ENCODE assay signal across 1 cellular context in the genomic region with DNA sequence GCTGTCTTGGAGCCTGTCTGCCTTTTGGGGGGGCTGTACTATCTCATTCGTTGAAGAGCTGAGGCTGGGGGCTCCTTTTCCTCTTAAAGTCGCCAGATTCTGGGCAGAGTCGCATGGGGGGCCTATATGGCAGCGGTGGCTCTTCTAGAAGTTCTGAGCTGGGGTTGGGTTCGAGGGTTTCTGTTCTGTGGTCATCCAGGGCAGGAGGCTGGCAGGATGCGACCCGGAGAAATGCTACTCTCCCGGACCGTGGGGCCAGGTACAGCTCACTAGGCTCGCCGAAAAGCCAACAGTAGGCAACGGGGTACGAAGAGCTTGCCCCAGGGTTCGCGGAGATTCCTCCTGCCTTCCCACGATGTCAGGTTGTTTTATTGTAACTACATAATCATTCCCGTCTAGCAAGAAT.
TF ChIP-seq lines count a peak whose summit lies in the region.

No MANE protein-coding gene starts in this region.

TF ChIP-seq in IMR-90, 13 proteins besides CTCF, POLR2A, EP300 and RAD21 (continued from another document):
- TF ChIP-seq FOS (IDR thresholded peaks at IDR 0.05; ENCODE audit: low read depth, low read length), result no peak
- TF ChIP-seq RCOR1 (IDR thresholded peaks at IDR 0.05; ENCODE audit: insufficient replicate concordance, low read length), result no peak
- TF ChIP-seq SMC3 (IDR thresholded peaks at IDR 0.05; ENCODE audit: low read depth, low read length), result no peak
- TF ChIP-seq MAFK (IDR thresholded peaks at IDR 0.05; ENCODE audit: low read depth, low read length), result no peak
- TF ChIP-seq RFX5 (IDR thresholded peaks at IDR 0.05; ENCODE audit: low read depth, low read length), result no peak
- no peak for TF ChIP-seq CEBPB (IDR thresholded peaks at IDR 0.05; ENCODE audit: low read depth, low read length)
